1 cellular context compared by ENCODE assay signal in the genomic region with DNA sequence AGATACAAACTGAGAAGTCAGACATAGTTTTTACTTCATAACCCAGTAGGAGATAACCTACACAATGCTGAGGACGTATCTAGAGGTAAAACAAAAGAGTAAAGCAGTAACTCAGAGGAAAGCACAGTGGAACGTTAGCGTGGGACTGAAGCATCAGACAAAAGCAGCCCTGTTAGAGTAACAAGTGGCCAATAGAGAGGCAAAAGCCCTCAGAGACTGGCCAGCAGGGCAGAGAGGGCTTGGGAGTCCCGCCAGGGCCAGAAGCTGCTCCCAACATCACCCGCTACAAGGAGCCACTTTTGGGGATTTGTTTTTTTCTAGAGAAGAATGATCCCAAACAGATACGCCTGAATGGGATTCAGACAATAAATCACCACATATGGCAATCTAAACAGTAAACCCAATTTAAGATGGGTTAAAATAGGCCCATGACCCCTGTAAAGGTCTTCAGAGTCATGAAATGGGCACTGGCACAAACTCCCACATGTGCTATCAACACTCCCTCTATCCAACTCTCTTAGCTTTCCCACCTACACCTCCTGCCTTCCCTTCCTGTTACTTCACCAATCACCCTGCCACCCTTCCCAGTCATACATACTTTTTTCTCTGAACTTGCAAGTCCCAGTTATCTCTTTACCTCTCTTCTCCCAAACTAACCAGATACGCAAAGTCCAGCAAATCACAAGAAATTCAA.
TF ChIP-seq lines count a peak whose summit lies in the region.

No MANE protein-coding gene starts in this region.

TF ChIP-seq in WTC11, 78 proteins besides CTCF, POLR2A, EP300 and RAD21 (continued from another document):
- TF ChIP-seq, protein P1, sequence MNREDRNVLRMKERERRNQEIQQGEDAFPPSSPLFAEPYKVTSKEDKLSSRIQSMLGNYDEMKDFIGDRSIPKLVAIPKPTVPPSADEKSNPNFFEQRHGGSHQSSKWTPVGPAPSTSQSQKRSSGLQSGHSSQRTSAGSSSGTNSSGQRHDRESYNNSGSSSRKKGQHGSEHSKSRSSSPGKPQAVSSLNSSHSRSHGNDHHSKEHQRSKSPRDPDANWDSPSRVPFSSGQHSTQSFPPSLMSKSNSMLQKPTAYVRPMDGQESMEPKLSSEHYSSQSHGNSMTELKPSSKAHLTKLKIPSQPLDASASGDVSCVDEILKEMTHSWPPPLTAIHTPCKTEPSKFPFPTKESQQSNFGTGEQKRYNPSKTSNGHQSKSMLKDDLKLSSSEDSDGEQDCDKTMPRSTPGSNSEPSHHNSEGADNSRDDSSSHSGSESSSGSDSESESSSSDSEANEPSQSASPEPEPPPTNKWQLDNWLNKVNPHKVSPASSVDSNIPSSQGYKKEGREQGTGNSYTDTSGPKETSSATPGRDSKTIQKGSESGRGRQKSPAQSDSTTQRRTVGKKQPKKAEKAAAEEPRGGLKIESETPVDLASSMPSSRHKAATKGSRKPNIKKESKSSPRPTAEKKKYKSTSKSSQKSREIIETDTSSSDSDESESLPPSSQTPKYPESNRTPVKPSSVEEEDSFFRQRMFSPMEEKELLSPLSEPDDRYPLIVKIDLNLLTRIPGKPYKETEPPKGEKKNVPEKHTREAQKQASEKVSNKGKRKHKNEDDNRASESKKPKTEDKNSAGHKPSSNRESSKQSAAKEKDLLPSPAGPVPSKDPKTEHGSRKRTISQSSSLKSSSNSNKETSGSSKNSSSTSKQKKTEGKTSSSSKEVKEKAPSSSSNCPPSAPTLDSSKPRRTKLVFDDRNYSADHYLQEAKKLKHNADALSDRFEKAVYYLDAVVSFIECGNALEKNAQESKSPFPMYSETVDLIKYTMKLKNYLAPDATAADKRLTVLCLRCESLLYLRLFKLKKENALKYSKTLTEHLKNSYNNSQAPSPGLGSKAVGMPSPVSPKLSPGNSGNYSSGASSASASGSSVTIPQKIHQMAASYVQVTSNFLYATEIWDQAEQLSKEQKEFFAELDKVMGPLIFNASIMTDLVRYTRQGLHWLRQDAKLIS (CRISPR knock-in tag; IDR thresholded peaks at IDR 0.05; ENCODE audit: borderline replicate concordance), result no peak
- TF ChIP-seq ZNF416 (CRISPR knock-in tag; IDR thresholded peaks at IDR 0.05) (no peak), ARID4B (CRISPR knock-in tag; IDR thresholded peaks at IDR 0.05; ENCODE audit: borderline replicate concordance) (no peak), HMGXB4 (CRISPR knock-in tag; IDR thresholded peaks at IDR 0.05) (no peak), SMAD4 (CRISPR knock-in tag; IDR thresholded peaks at IDR 0.05) (no peak), ZBTB43 (CRISPR knock-in tag; IDR thresholded peaks at IDR 0.05) (no peak)
- TF ChIP-seq, protein P2, sequence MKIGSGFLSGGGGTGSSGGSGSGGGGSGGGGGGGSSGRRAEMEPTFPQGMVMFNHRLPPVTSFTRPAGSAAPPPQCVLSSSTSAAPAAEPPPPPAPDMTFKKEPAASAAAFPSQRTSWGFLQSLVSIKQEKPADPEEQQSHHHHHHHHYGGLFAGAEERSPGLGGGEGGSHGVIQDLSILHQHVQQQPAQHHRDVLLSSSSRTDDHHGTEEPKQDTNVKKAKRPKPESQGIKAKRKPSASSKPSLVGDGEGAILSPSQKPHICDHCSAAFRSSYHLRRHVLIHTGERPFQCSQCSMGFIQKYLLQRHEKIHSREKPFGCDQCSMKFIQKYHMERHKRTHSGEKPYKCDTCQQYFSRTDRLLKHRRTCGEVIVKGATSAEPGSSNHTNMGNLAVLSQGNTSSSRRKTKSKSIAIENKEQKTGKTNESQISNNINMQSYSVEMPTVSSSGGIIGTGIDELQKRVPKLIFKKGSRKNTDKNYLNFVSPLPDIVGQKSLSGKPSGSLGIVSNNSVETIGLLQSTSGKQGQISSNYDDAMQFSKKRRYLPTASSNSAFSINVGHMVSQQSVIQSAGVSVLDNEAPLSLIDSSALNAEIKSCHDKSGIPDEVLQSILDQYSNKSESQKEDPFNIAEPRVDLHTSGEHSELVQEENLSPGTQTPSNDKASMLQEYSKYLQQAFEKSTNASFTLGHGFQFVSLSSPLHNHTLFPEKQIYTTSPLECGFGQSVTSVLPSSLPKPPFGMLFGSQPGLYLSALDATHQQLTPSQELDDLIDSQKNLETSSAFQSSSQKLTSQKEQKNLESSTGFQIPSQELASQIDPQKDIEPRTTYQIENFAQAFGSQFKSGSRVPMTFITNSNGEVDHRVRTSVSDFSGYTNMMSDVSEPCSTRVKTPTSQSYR (CRISPR knock-in tag; IDR thresholded peaks at IDR 0.05), result no peak
- TF ChIP-seq, protein P3, sequence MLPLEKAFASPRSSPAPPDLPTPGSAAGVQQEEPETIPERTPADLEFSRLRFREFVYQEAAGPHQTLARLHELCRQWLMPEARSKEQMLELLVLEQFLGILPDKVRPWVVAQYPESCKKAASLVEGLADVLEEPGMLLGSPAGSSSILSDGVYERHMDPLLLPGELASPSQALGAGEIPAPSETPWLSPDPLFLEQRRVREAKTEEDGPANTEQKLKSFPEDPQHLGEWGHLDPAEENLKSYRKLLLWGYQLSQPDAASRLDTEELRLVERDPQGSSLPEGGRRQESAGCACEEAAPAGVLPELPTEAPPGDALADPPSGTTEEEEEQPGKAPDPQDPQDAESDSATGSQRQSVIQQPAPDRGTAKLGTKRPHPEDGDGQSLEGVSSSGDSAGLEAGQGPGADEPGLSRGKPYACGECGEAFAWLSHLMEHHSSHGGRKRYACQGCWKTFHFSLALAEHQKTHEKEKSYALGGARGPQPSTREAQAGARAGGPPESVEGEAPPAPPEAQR (CRISPR knock-in tag; IDR thresholded peaks at IDR 0.05), result no peak
- TF ChIP-seq, protein P4, sequence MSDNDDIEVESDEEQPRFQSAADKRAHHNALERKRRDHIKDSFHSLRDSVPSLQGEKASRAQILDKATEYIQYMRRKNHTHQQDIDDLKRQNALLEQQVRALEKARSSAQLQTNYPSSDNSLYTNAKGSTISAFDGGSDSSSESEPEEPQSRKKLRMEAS (CRISPR knock-in tag; IDR thresholded peaks at IDR 0.05), result no peak
